26 cellular contexts compared by ENCODE assay signal in the genomic region with DNA sequence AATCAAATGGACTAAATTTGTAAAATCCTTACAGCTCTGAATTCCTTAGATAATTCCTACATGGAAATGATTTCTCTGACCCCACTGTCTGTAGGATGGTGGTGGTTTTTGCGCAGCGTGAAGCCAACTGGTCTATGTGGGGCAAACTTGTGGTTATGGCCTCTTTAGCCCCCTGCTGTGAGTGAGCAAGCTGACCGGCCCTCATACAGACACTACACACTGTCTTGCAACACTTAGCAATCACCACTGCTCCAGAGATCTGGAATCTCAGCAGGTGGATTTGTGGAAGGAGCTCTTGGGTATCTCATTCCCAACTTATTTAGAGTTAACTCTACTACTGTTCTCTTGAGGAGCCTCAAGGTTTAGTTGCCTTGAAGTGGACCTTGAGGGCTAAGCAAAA.
"Had no signal": no experiment of that assay in that cellular context is flagged by ENCODE, and none has a peak within 500 bp of the region (broad histone marks: within the 10 kb centered on the region; RNA-seq: fewer than 3 reads in every experiment).

No MANE protein-coding gene starts in this region.

- DNase-seq: activated CD4-positive, alpha-beta T cell treated with anti-CD3 and anti-CD28 coated beads for 48 hours; activated CD4-positive, alpha-beta T cell treated with anti-CD3 and anti-CD28 coated beads, Interleukin-2, amount 50 U/mL, for 48 hours; activated CD4-positive, CD25-positive, alpha-beta regulatory T cell; activated CD8-positive, alpha-beta memory T cell treated with anti-CD3 and anti-CD28 coated beads for 24 hours; activated effector memory CD4-positive, alpha-beta T cell treated with Interleukin-2 at 50 U/mL for 16 hours; activated naive CD4-positive, alpha-beta T cell treated with Interleukin-2 at 50 U/mL for 16 hours; activated naive CD8-positive, alpha-beta T cell treated with anti-CD3 and anti-CD28 coated beads for 36 hours; adrenal gland; aorta; kidney; left colon; mammary epithelial cell; small intestine; stimulated activated CD4-positive, alpha-beta T cell treated with anti-CD3 and anti-CD28 coated beads, Interleukin-4, amount 100 ng/mL, for 24 hours; stimulated activated naive CD8-positive, alpha-beta T cell treated with anti-CD3 and anti-CD28 coated beads, Interleukin-15, amount 100 ng/mL, for 72 hours; thyroid gland; upper lobe of left lung had no signal

- H3K36me3 ChIP-seq: adrenal gland, gastroesophageal sphincter, neutrophil, thyroid gland, upper lobe of left lung, vagina had no signal

- H3K36me3 Mint-ChIP-seq: activated naive CD8-positive, alpha-beta T cell treated with anti-CD3 and anti-CD28 coated beads for 36 hours; stimulated activated memory B cell treated with anti-CD40 and anti-IgM and Interleukin-4, amounts not matched to agents 10 μg/mL and 1 μg/mL and 100 μg/mL, for 72 hours had no signal

- H2AFZ ChIP-seq: hepatocyte had no signal

- H3K79me2 ChIP-seq: hepatocyte had no signal

- H3K4me1 Mint-ChIP-seq: activated naive CD8-positive, alpha-beta T cell treated with anti-CD3 and anti-CD28 coated beads for 36 hours; nephron; stimulated activated memory B cell treated with anti-CD40 and anti-IgM and Interleukin-4, amounts not matched to agents 10 μg/mL and 1 μg/mL and 100 μg/mL, for 72 hours; stimulated activated naive CD8-positive, alpha-beta T cell treated with anti-CD3 and anti-CD28 coated beads, Interleukin-15, amount 100 ng/mL, for 72 hours had no signal

- H3K27me3 ChIP-seq: adrenal gland, gastroesophageal sphincter, hepatocyte, neutrophil, thyroid gland, upper lobe of left lung, vagina had no signal

- H3K4me3 ChIP-seq: adrenal gland, gastroesophageal sphincter, hepatocyte, thyroid gland, upper lobe of left lung, vagina had no signal

- H3K4me3 Mint-ChIP-seq: activated naive CD8-positive, alpha-beta T cell treated with anti-CD3 and anti-CD28 coated beads for 36 hours; nephron; stimulated activated memory B cell treated with anti-CD40 and anti-IgM and Interleukin-4, amounts not matched to agents 10 μg/mL and 1 μg/mL and 100 μg/mL, for 72 hours; stimulated activated naive CD8-positive, alpha-beta T cell treated with anti-CD3 and anti-CD28 coated beads, Interleukin-15, amount 100 ng/mL, for 72 hours; T-helper 2 cell treated with Interferon-gamma antibody and Interleukin-4, amounts not matched to agents 5 μg/mL and 100 μg/mL, for 36 hours had no signal

- H3K27ac ChIP-seq: adrenal gland, gastroesophageal sphincter, hepatocyte, neutrophil, thyroid gland, upper lobe of left lung, vagina had no signal

- H3K27ac Mint-ChIP-seq: activated naive CD8-positive, alpha-beta T cell treated with anti-CD3 and anti-CD28 coated beads for 36 hours; nephron; progenitor cell of endocrine pancreas; stimulated activated memory B cell treated with anti-CD40 and anti-IgM and Interleukin-4, amounts not matched to agents 10 μg/mL and 1 μg/mL and 100 μg/mL, for 72 hours; T-helper 2 cell treated with Interferon-gamma antibody and Interleukin-4, amounts not matched to agents 5 μg/mL and 100 μg/mL, for 36 hours had no signal

- H3K9me3 ChIP-seq: adrenal gland, neutrophil, thyroid gland, upper lobe of left lung, vagina had no signal

- H3K9me3 Mint-ChIP-seq: activated naive CD8-positive, alpha-beta T cell treated with anti-CD3 and anti-CD28 coated beads for 36 hours; stimulated activated memory B cell treated with anti-CD40 and anti-IgM and Interleukin-4, amounts not matched to agents 10 μg/mL and 1 μg/mL and 100 μg/mL, for 72 hours; stimulated activated naive CD8-positive, alpha-beta T cell treated with anti-CD3 and anti-CD28 coated beads, Interleukin-15, amount 100 ng/mL, for 72 hours; T-helper 2 cell treated with Interferon-gamma antibody and Interleukin-4, amounts not matched to agents 5 μg/mL and 100 μg/mL, for 36 hours had no signal

- ATAC-seq: gastroesophageal sphincter; left colon; sciatic nerve; stimulated activated memory B cell treated with anti-CD40 and anti-IgM and Interleukin-4, amounts not matched to agents 10 μg/mL and 1 μg/mL and 100 μg/mL, for 72 hours; stimulated activated naive CD8-positive, alpha-beta T cell treated with anti-CD3 and anti-CD28 coated beads, Interleukin-15, amount 100 ng/mL, for 72 hours had no signal

- H3K27me3 Mint-ChIP-seq: progenitor cell of endocrine pancreas had no signal

- H3K4me1 ChIP-seq: adrenal gland, gastroesophageal sphincter, thyroid gland, upper lobe of left lung, vagina had no signal

- H3K4me2 ChIP-seq: hepatocyte had no signal
